In genomic region chr14:21384494-21384851, GRCh38 we compare ENCODE assay signal across 8 cellular contexts. TPM values are rescaled to one million over a fixed set of nuclear protein-coding genes. Genes with fewer than 3 reads are reported as not detected.
DNase-seq lines count a peak whose midpoint lies in the region; ATAC-seq and TF ChIP-seq lines count a peak whose summit lies in the region.

No MANE protein-coding gene starts in this region.

- H3K27me3 Mint-ChIP-seq in memory B cell: no peaks in the 10 kb centered on the region

- DNase-seq in BJ (ENCODE audit: low read depth) (no peak), memory B cell (ENCODE audit: low spot score in 2 of 2) (no peak), uterus (no peak), hepatic stellate cell (ENCODE audit: low spot score) (no peak)
- DNase-seq in stimulated activated CD4-positive, alpha-beta T cell treated with anti-CD3 and anti-CD28 coated beads, Interleukin-4, amount 100 ng/mL, for 4 hours: no peak

- peaks cover 6% of the 10 kb centered on the region for H3K36me3 ChIP-seq in BJ (ENCODE audit: control insufficient read depth, insufficient read depth, low read length)
- H3K36me3 ChIP-seq in uterus: no peaks in the 10 kb centered on the region

- H3K4me3 ChIP-seq in BJ (ENCODE audit: low read depth, low read length) (peak overlapping the region; percentile 65), uterus (peak overlapping the region; percentile 68 to 99)

- POLR2A ChIA-PET in BJ (lab: Charles Lee): interaction anchor here (0.6 to 0.7 kb wide), 2 partner anchors 9 to 1239 kb away, joined by 3 to 4 read pairs; no protein-coding TSS in a partner anchor

- intact Hi-C loops in uterus (cut with DNase I; ENCODE audit: low total_unique reads): no loop called here

- CTCF ChIA-PET in BJ (lab: Yijun Ruan, JAX): interaction anchor here (0.8 to 1.9 kb wide), 2 partner anchors 11 to 25 kb away, joined by 3 to 7 read pairs; no protein-coding TSS in a partner anchor

- peak overlapping the region; percentile 99 for H3K4me3 Mint-ChIP-seq in memory B cell

- H3K9me3 ChIP-seq in uterus: no peaks in the 10 kb centered on the region

- TF ChIP-seq POLR2A in uterus (IDR thresholded peaks at IDR 0.05): no peak

- H3K36me3 Mint-ChIP-seq in memory B cell: peaks cover 3% of the 10 kb centered on the region

- peak overlapping the region; percentile 96 for H3K27ac ChIP-seq in angular gyrus (ENCODE audit: low read depth, low read length)
- peak overlapping the region; percentile 89 to 90 for H3K27ac ChIP-seq in uterus

- no peak for TF ChIP-seq CTCF in BJ (IDR thresholded peaks at IDR 0.05; ENCODE audit: insufficient read depth, low read depth, low read length)
- TF ChIP-seq CTCF in uterus (IDR thresholded peaks at IDR 0.05): no peak

- peak overlapping the region; percentile 98 for H3K27ac Mint-ChIP-seq in memory B cell

- no peaks in the 10 kb centered on the region for H3K9me3 Mint-ChIP-seq in memory B cell

- peaks cover 0 to 15% of the 10 kb centered on the region in 2 donors for H3K4me1 ChIP-seq in uterus

- no peaks in the 10 kb centered on the region for H3K27me3 ChIP-seq in BJ (ENCODE audit: control insufficient read depth, insufficient read depth, low read length)
- H3K27me3 ChIP-seq in uterus: no peaks in the 10 kb centered on the region

- peaks cover 25% of the 10 kb centered on the region for H3K4me1 Mint-ChIP-seq in memory B cell

- ATAC-seq in GM19025 (IDR thresholded peaks at IDR 0.05; ENCODE audit: low read depth, unreplicated experiment) (peak; percentile 25), HG03442 (IDR thresholded peaks at IDR 0.05; ENCODE audit: unreplicated experiment) (peak; percentile 26), memory B cell (ENCODE audit: low read depth) (peak; percentile 24)

RNA-seq across cellular contexts. Expression of gene SUPT16H, which starts 0.7 kb away (rescaled TPM):
- polyA plus RNA-seq in BJ (2011; rRNA removed): 31.2 and 57.6 TPM in 2 replicates
- polyA minus RNA-seq in BJ (2011; rRNA and poly(A)+ RNA removed): 46.3 TPM in 2 replicates
- total RNA-seq in uterus: 100 to 1,000 TPM in 1 of 4 donors, 10 to 100 TPM in 3; 31.5 to 115 (median 64.1) TPM
